In genomic region chr3:11570251-11570650, GRCh38 we compare ENCODE assay signal across 10 cellular contexts.
DNase-seq lines count a peak whose midpoint lies in the region; ATAC-seq and TF ChIP-seq lines count a peak whose summit lies in the region.
"Had no signal": no experiment of that assay in that cellular context is flagged by ENCODE, and none has a peak within 500 bp of the region (broad histone marks: within the 10 kb centered on the region; RNA-seq: fewer than 3 reads in every experiment).

No MANE protein-coding gene starts in this region.

- H3K36me3 Mint-ChIP-seq in activated CD8-positive, alpha-beta T cell treated with anti-CD3 and anti-CD28 coated beads for 36 hours (ENCODE audit: low read depth): peaks cover 14% of the 10 kb centered on the region
- H3K36me3 Mint-ChIP-seq in activated CD8-positive, alpha-beta T cell treated with anti-CD3 and anti-CD28 coated beads, Interleukin-2, amount 10 ng/mL, durations not matched to agents 7 days and 5 days (ENCODE audit: low read depth): peaks cover 5% of the 10 kb centered on the region
- H3K36me3 Mint-ChIP-seq in naive thymus-derived CD4-positive, alpha-beta T cell: peaks cover 3 to 30% (median 5%) of the 10 kb centered on the region in 5 donors

- H3K4me1 ChIP-seq in naive thymus-derived CD4-positive, alpha-beta T cell (ENCODE audit: control insufficient read depth in 2 of 2, insufficient read depth in 2 of 2, low read length in 2 of 2): no peaks in the 10 kb centered on the region
- H3K4me1 ChIP-seq in tibial artery: peaks cover 5 to 65% (median 53%) of the 10 kb centered on the region in 4 donors

- no peak for ATAC-seq in activated CD8-positive, alpha-beta T cell treated with anti-CD3 and anti-CD28 coated beads for 36 hours
- ATAC-seq in activated CD8-positive, alpha-beta T cell treated with anti-CD3 and anti-CD28 coated beads, Interleukin-2, amount 10 ng/mL, durations not matched to agents 7 days and 5 days: no peak
- ATAC-seq in naive thymus-derived CD4-positive, alpha-beta T cell: no peak
- no peak for ATAC-seq in sciatic nerve
- ATAC-seq: GM23338 had no signal

- DNase-seq in activated CD8-positive, alpha-beta T cell treated with anti-CD3 and anti-CD28 coated beads for 36 hours: no peak
- DNase-seq in activated CD8-positive, alpha-beta T cell treated with anti-CD3 and anti-CD28 coated beads, Interleukin-2, amount 10 ng/mL, durations not matched to agents 7 days and 5 days: no peak
- DNase-seq in naive thymus-derived CD4-positive, alpha-beta T cell: no peak
- peak in 1 of 2 donors; percentile 73 for DNase-seq in tibial artery
- DNase-seq in NCI-H1694 (lab: John Stamatoyannopoulos, UW): no peak
- DNase-seq in sciatic nerve (ENCODE audit: low spot score): no peak
- DNase-seq in amygdala (lab: John Stamatoyannopoulos, UW): no peak
- DNase-seq: small intestine had no signal

- H3K4me3 ChIP-seq in naive thymus-derived CD4-positive, alpha-beta T cell (ENCODE audit: low read length): no peak overlapping the region
- H3K4me3 ChIP-seq in tibial artery: no peak overlapping the region
- H3K4me3 ChIP-seq: GM23338 had no signal

- no peaks in the 10 kb centered on the region for H3K27me3 ChIP-seq in naive thymus-derived CD4-positive, alpha-beta T cell (ENCODE audit: control insufficient read depth in 2 of 2, insufficient read depth in 2 of 2, low read length in 2 of 2)
- no peaks in the 10 kb centered on the region for H3K27me3 ChIP-seq in tibial artery

- H3K27me3 Mint-ChIP-seq in activated CD8-positive, alpha-beta T cell treated with anti-CD3 and anti-CD28 coated beads for 36 hours: no peaks in the 10 kb centered on the region
- H3K27me3 Mint-ChIP-seq in activated CD8-positive, alpha-beta T cell treated with anti-CD3 and anti-CD28 coated beads, Interleukin-2, amount 10 ng/mL, durations not matched to agents 7 days and 5 days (ENCODE audit: low read depth): no peaks in the 10 kb centered on the region
- no peaks in the 10 kb centered on the region for H3K27me3 Mint-ChIP-seq in naive thymus-derived CD4-positive, alpha-beta T cell

- H3K27ac ChIP-seq in cingulate gyrus (ENCODE audit: low read depth, low read length): peak overlapping the region; percentile 3
- H3K27ac ChIP-seq in naive thymus-derived CD4-positive, alpha-beta T cell (ENCODE audit: low read depth, low read length): no peak overlapping the region
- peak overlapping the region; percentile 87 to 95 for H3K27ac ChIP-seq in tibial artery

- CTCF ChIA-PET in activated CD8-positive, alpha-beta T cell treated with anti-CD3 and anti-CD28 coated beads for 36 hours (lab: Charles Lee): interaction anchor here (1.2 kb wide), 1 partner anchor 81 kb away, joined by 3 read pairs; no protein-coding TSS in a partner anchor
- CTCF ChIA-PET in activated CD8-positive, alpha-beta T cell treated with anti-CD3 and anti-CD28 coated beads, Interleukin-2, amount 10 ng/mL, durations not matched to agents 7 days and 5 days (lab: Charles Lee): interaction anchor here (1.6 kb wide), 1 partner anchor 81 kb away, joined by 4 read pairs; no protein-coding TSS in a partner anchor
- CTCF ChIA-PET in naive thymus-derived CD4-positive, alpha-beta T cell (lab: Charles Lee): no interaction called here

- H3K9me3 ChIP-seq in naive thymus-derived CD4-positive, alpha-beta T cell (ENCODE audit: control insufficient read depth in 2 of 3, low read length in 3 of 3): no peaks in the 10 kb centered on the region
- H3K9me3 ChIP-seq in tibial artery: no peaks in the 10 kb centered on the region

- peaks cover 23% of the 10 kb centered on the region for H3K4me1 Mint-ChIP-seq in activated CD8-positive, alpha-beta T cell treated with anti-CD3 and anti-CD28 coated beads for 36 hours (ENCODE audit: low read depth)
- peaks cover 3% of the 10 kb centered on the region for H3K4me1 Mint-ChIP-seq in activated CD8-positive, alpha-beta T cell treated with anti-CD3 and anti-CD28 coated beads, Interleukin-2, amount 10 ng/mL, durations not matched to agents 7 days and 5 days (ENCODE audit: low read depth)
- H3K4me1 Mint-ChIP-seq in naive thymus-derived CD4-positive, alpha-beta T cell: peaks cover 3 to 32% (median 21%) of the 10 kb centered on the region in 7 donors

- H3K36me3 ChIP-seq in naive thymus-derived CD4-positive, alpha-beta T cell (ENCODE audit: control insufficient read depth in 2 of 3, insufficient read depth in 3 of 3, low read length in 3 of 3): peaks cover 0 to 42% (median 0%) of the 10 kb centered on the region in 3 experiments
- peaks cover 0 to 21% (median 8%) of the 10 kb centered on the region in 3 donors for H3K36me3 ChIP-seq in tibial artery

- H3K9me3 Mint-ChIP-seq in activated CD8-positive, alpha-beta T cell treated with anti-CD3 and anti-CD28 coated beads for 36 hours: no peaks in the 10 kb centered on the region
- no peaks in the 10 kb centered on the region for H3K9me3 Mint-ChIP-seq in activated CD8-positive, alpha-beta T cell treated with anti-CD3 and anti-CD28 coated beads, Interleukin-2, amount 10 ng/mL, durations not matched to agents 7 days and 5 days (ENCODE audit: insufficient read depth)
- H3K9me3 Mint-ChIP-seq in naive thymus-derived CD4-positive, alpha-beta T cell: no peaks in the 10 kb centered on the region
- H3K9me3 Mint-ChIP-seq: GM23338 had no signal

- intact Hi-C loops in activated CD8-positive, alpha-beta T cell treated with anti-CD3 and anti-CD28 coated beads for 36 hours (cut with micrococcal nuclease): no loop called here
- intact Hi-C loops in naive thymus-derived CD4-positive, alpha-beta T cell (cut with micrococcal nuclease): no loop called here
- intact Hi-C loops in tibial artery (cut with DNase I; ENCODE audit: low total_unique reads): loop anchor here (10.0 kb wide), 1 partner anchor 235 kb away; no protein-coding TSS in a partner anchor
- intact Hi-C loops in sciatic nerve (cut with DNase I): no loop called here

- no peak overlapping the region for H3K4me3 Mint-ChIP-seq in activated CD8-positive, alpha-beta T cell treated with anti-CD3 and anti-CD28 coated beads for 36 hours
- H3K4me3 Mint-ChIP-seq in activated CD8-positive, alpha-beta T cell treated with anti-CD3 and anti-CD28 coated beads, Interleukin-2, amount 10 ng/mL, durations not matched to agents 7 days and 5 days: no peak overlapping the region
- no peak overlapping the region for H3K4me3 Mint-ChIP-seq in naive thymus-derived CD4-positive, alpha-beta T cell
- H3K4me3 Mint-ChIP-seq: GM23338 had no signal

- H3K27ac Mint-ChIP-seq in activated CD8-positive, alpha-beta T cell treated with anti-CD3 and anti-CD28 coated beads for 36 hours: peak overlapping the region; percentile 62
- H3K27ac Mint-ChIP-seq in activated CD8-positive, alpha-beta T cell treated with anti-CD3 and anti-CD28 coated beads, Interleukin-2, amount 10 ng/mL, durations not matched to agents 7 days and 5 days: no peak overlapping the region
- peak overlapping the region in 7 of 9 donors; percentile 9 to 81 (median 65) for H3K27ac Mint-ChIP-seq in naive thymus-derived CD4-positive, alpha-beta T cell

- no peak for TF ChIP-seq CTCF in activated CD8-positive, alpha-beta T cell treated with anti-CD3 and anti-CD28 coated beads for 36 hours (IDR thresholded peaks at IDR 0.05)
- TF ChIP-seq CTCF in tibial artery (IDR thresholded peaks at IDR 0.05): no peak

- POLR2A ChIA-PET in activated CD8-positive, alpha-beta T cell treated with anti-CD3 and anti-CD28 coated beads for 36 hours (lab: Charles Lee): no interaction called here
- POLR2A ChIA-PET in activated CD8-positive, alpha-beta T cell treated with anti-CD3 and anti-CD28 coated beads, Interleukin-2, amount 10 ng/mL, durations not matched to agents 7 days and 5 days (lab: Charles Lee): no interaction called here
- POLR2A ChIA-PET in naive thymus-derived CD4-positive, alpha-beta T cell (lab: Charles Lee): no interaction called here
